In the genomic region with DNA sequence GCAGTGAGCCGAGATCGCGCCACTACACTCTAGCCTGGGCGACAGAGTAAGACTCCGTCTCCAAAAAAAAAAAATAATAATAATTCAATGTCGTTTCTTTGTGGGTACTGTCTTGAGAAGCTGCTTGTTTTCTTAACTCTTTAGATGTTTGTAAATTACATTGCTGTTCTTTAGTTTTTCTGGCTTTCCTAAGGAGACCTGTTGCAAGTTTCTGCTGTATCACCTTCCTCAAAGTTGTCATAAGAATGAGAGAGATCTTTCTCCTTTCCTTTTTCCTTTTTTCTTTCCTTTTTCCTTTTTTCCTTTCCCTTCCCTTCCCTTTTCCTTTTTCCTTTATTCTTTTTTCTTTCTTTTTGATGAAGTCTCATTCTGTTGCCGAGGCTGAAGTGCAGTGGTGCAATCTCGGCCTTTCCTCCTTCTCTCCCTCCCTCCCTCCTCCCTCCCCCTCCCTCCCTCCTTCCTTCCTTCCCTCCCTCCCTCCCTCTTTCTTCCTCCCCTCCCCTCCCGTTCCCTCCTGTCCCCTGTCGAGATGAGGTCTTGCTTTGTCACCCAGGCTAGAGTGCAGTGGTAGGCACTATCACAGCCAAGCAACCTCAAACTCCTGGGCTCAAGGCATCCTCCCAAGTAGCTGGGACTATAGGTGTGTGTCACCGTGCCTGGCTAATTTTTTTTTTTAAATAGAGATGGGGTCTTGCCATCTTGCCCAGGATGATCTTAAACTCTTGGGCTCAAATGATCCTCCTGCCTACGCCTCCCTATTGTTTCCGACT, we compare ENCODE assay signal across 29 cellular contexts.
"Had no signal": no experiment of that assay in that cellular context is flagged by ENCODE, and none has a peak within 500 bp of the region (broad histone marks: within the 10 kb centered on the region; RNA-seq: fewer than 3 reads in every experiment).

No MANE protein-coding gene starts in this region.

- H3K27ac ChIP-seq: brain microvascular endothelial cell, hepatocyte, ovary, prostate gland, suprapubic skin, WERI-Rb-1 had no signal

- H3K36me3 ChIP-seq: brain microvascular endothelial cell, gastroesophageal sphincter, ovary, prostate gland, right atrium auricular region, suprapubic skin, tibial nerve, WERI-Rb-1 had no signal

- ATAC-seq: gastroesophageal sphincter; natural killer cell treated with Interleukin-12 subunit alpha and Interleukin-12 subunit beta and Interleukin-15 and Interleukin-18, amount 100 ng/mL, for 72 hours; stimulated activated memory B cell treated with anti-CD40 and anti-IgM and Interleukin-4, amounts not matched to agents 10 μg/mL and 1 μg/mL and 100 μg/mL, for 72 hours; T-cell had no signal

- H3K4me3 ChIP-seq: gastroesophageal sphincter, ovary, prostate gland, right atrium auricular region, smooth muscle cell, suprapubic skin, tibial nerve had no signal

- H3K4me2 ChIP-seq: smooth muscle cell had no signal

- DNase-seq: activated CD4-positive, alpha-beta memory T cell treated with anti-CD3 and anti-CD28 coated beads, Interleukin-2, amount 10 ng/mL, durations not matched to agents 7 days and 5 days; activated CD4-positive, alpha-beta T cell treated with anti-CD3 and anti-CD28 coated beads, Interleukin-2, amount 10 ng/mL, durations not matched to agents 7 days and 5 days; activated CD4-positive, CD25-positive, alpha-beta regulatory T cell treated with anti-CD3 and anti-CD28 coated beads, Interleukin-2, amount 50 U/mL, for 72 hours; activated CD8-positive, alpha-beta memory T cell treated with anti-CD3 and anti-CD28 coated beads, Interleukin-2, amount 50 U/mL, for 48 hours; activated gamma-delta T cell; activated naive CD4-positive, alpha-beta T cell treated with anti-CD3 and anti-CD28 coated beads, Interleukin-2, amount 10 ng/mL, durations not matched to agents 7 days and 5 days; activated naive CD8-positive, alpha-beta T cell treated with anti-CD3 and anti-CD28 coated beads, Interleukin-2, amount 10 ng/mL, durations not matched to agents 7 days and 5 days; activated T-cell treated with anti-CD3 and anti-CD28 coated beads, Interleukin-2, amount 50 U/mL, for 24 hours; brain microvascular endothelial cell; central memory CD4-positive, alpha-beta T cell; dermis blood vessel endothelial cell; effector CD8-positive, alpha-beta T cell; erythroblast; islet precursor cell; ovary; stimulated activated CD4-positive, alpha-beta T cell treated with anti-CD3 and anti-CD28 coated beads, Interleukin-1b, Interleukin-23, amount 100 ng/mL, for 48 hours; stimulated activated CD4-positive, alpha-beta T cell treated with anti-CD3 and anti-CD28 coated beads, Interleukin-4, amount 100 ng/mL, for 4 hours; stimulated activated CD8-positive, alpha-beta memory T cell treated with anti-CD3 and anti-CD28 coated beads, Interleukin-4, amount 100 ng/mL, for 48 hours; T-cell; WERI-Rb-1 had no signal

- H3K27me3 ChIP-seq: brain microvascular endothelial cell, gastroesophageal sphincter, hepatocyte, ovary, right atrium auricular region, suprapubic skin, tibial nerve had no signal

- H3K9me3 ChIP-seq: gastroesophageal sphincter, ovary, prostate gland, right atrium auricular region, suprapubic skin, tibial nerve had no signal
